In genomic region chr6:148466158-148466557, GRCh38 we compare ENCODE assay signal across 19 cellular contexts.
DNase-seq lines count a peak whose midpoint lies in the region; ATAC-seq, FAIRE-seq and TF ChIP-seq lines count a peak whose summit lies in the region.
"Had no signal": no experiment of that assay in that cellular context is flagged by ENCODE, and none has a peak within 500 bp of the region (broad histone marks: within the 10 kb centered on the region; RNA-seq: fewer than 3 reads in every experiment).

No MANE protein-coding gene starts in this region.

- TF ChIP-seq CTCF in HepG2 (CRISPR knock-in tag; IDR thresholded peaks at IDR 0.05) (no peak), right lobe of liver (IDR thresholded peaks at IDR 0.05) (no peak), esophagus muscularis mucosa (IDR thresholded peaks at IDR 0.05) (no peak), parathyroid adenoma (IDR thresholded peaks at IDR 0.05) (no peak), vagina (IDR thresholded peaks at IDR 0.05) (no peak)

- intact Hi-C loops in HepG2 (cut with micrococcal nuclease; ENCODE audit: unreplicated experiment) = no loop called here
- intact Hi-C loops in right lobe of liver (cut with DNase I) = loop anchor here in 1 of 2 donors (10.0 kb wide), 1 partner anchor 291 kb away; no protein-coding TSS in a partner anchor
- intact Hi-C loops in esophagus muscularis mucosa (cut with DNase I) = loop anchor here (10.0 kb wide), 1 partner anchor 961 kb away; the partner anchor contains the start of gene SAMD5
- intact Hi-C loops in vagina (cut with DNase I) = no loop called here
- intact Hi-C loops in activated T-helper 1 cell treated with anti-CD3 and anti-CD28 coated beads, Interleukin-12 subunit alpha, Interleukin-12 subunit beta, Interleukin-2, Interleukin-4 antibody, amounts not matched to agents 30 ng/mL and 10 ng/mL and 1 ng/mL, durations not matched to agents 14 hours and 24 hours and 36 hours (cut with micrococcal nuclease) = no loop called here

- peaks cover 7% of the 10 kb centered on the region for H3K4me1 Mint-ChIP-seq in activated T-helper 1 cell treated with anti-CD3 and anti-CD28 coated beads, Interleukin-12 subunit alpha, Interleukin-12 subunit beta, Interleukin-2, Interleukin-4 antibody, amounts not matched to agents 30 ng/mL and 10 ng/mL and 1 ng/mL, durations not matched to agents 14 hours and 24 hours and 36 hours (ENCODE audit: low read depth)
- H3K4me1 Mint-ChIP-seq: immature natural killer cell had no signal

- no peaks in the 10 kb centered on the region for H3K36me3 Mint-ChIP-seq in activated T-helper 1 cell treated with anti-CD3 and anti-CD28 coated beads, Interleukin-12 subunit alpha, Interleukin-12 subunit beta, Interleukin-2, Interleukin-4 antibody, amounts not matched to agents 30 ng/mL and 10 ng/mL and 1 ng/mL, durations not matched to agents 14 hours and 24 hours and 36 hours (ENCODE audit: low read depth)
- H3K36me3 Mint-ChIP-seq: immature natural killer cell had no signal

- 0 out of 2 replicates have a peak, but pooled peaks cover 4% of the 10 kb centered on the region for H4K20me1 ChIP-seq in HepG2 (ENCODE audit: insufficient read depth, low read length)

- TF ChIP-seq EP300 in HepG2 (IDR thresholded peaks at IDR 0.05; ENCODE audit: low read depth in 2 of 2, low read length in 2 of 2) (no peak), HepG2 (CRISPR knock-in tag; IDR thresholded peaks at IDR 0.05; ENCODE audit: borderline replicate concordance) (no peak), esophagus muscularis mucosa (IDR thresholded peaks at IDR 0.05) (no peak)

- no peak for DNase-seq in HepG2 (ENCODE audit: low spot score)
- DNase-seq in right lobe of liver = no peak
- peak; percentile 37 for DNase-seq in esophagus muscularis mucosa (ENCODE audit: extremely low spot score)
- peak in 1 of 2 donors; percentile 29 for DNase-seq in vagina (ENCODE audit: extremely low spot score in 2 of 2)
- no peak for DNase-seq in activated naive CD4-positive, alpha-beta T cell treated with anti-CD3 and anti-CD28 coated beads, Interleukin-2, amount 50 U/mL, for 16 hours
- DNase-seq in NCI-H146 treated with DMSO at 0.1 percent for 48 hours (lab: John Stamatoyannopoulos, UW; ENCODE audit: unreplicated experiment) = no peak
- no peak for DNase-seq in activated T-helper 1 cell treated with anti-CD3 and anti-CD28 coated beads, Interleukin-12 subunit alpha, Interleukin-12 subunit beta, Interleukin-2, Interleukin-4 antibody, amounts not matched to agents 30 ng/mL and 10 ng/mL and 1 ng/mL, durations not matched to agents 14 hours and 24 hours and 36 hours (ENCODE audit: low spot score)
- DNase-seq: activated CD8-positive, alpha-beta T cell treated with anti-CD3 and anti-CD28 coated beads, Interleukin-2, amount 10 ng/mL, durations not matched to agents 7 days and 5 days; foreskin melanocyte; immature natural killer cell; NCI-H1092 treated with DMSO at 0.1 percent for 48 hours; stimulated activated CD8-positive, alpha-beta memory T cell treated with anti-CD3 and anti-CD28 coated beads, Interleukin-4, amount 100 ng/mL, for 48 hours had no signal

- no peak for TF ChIP-seq POLR2A in HepG2 (IDR thresholded peaks at IDR 0.05; ENCODE audit: insufficient read depth in 1 of 2, low read depth in 2 of 2, low read length in 2 of 2)
- no peak for TF ChIP-seq POLR2A in right lobe of liver (IDR thresholded peaks at IDR 0.05)
- no peak for TF ChIP-seq POLR2A in esophagus muscularis mucosa (IDR thresholded peaks at IDR 0.05; ENCODE audit: low read depth)
- TF ChIP-seq POLR2A in vagina (IDR thresholded peaks at IDR 0.05) = no peak

- no peak overlapping the region for H3K27ac Mint-ChIP-seq in activated T-helper 1 cell treated with anti-CD3 and anti-CD28 coated beads, Interleukin-12 subunit alpha, Interleukin-12 subunit beta, Interleukin-2, Interleukin-4 antibody, amounts not matched to agents 30 ng/mL and 10 ng/mL and 1 ng/mL, durations not matched to agents 14 hours and 24 hours and 36 hours
- H3K27ac Mint-ChIP-seq: activated CD8-positive, alpha-beta T cell treated with anti-CD3 and anti-CD28 coated beads, Interleukin-2, amount 10 ng/mL, durations not matched to agents 7 days and 5 days; activated T-helper 2 cell treated with anti-CD3 and anti-CD28 coated beads, Interferon-gamma antibody, Interleukin-2, Interleukin-4, amounts not matched to agents 10 μg/mL and 5 μg/mL and 100 μg/mL, durations not matched to agents 14 hours and 24 hours and 36 hours; GM23338; IgD-negative memory B cell; immature natural killer cell had no signal

- H3K4me1 ChIP-seq in HepG2 (ENCODE audit: insufficient read depth, low read length) (no peaks in the 10 kb centered on the region), right lobe of liver (peaks cover 0 to 9% (median 2%) of the 10 kb centered on the region in 4 donors), esophagus muscularis mucosa (peaks cover 29 to 53% (median 52%) of the 10 kb centered on the region in 4 donors), parathyroid adenoma (peaks cover 4% of the 10 kb centered on the region), vagina (peaks cover 23% of the 10 kb centered on the region)

- H3K27me3 Mint-ChIP-seq in activated T-helper 1 cell treated with anti-CD3 and anti-CD28 coated beads, Interleukin-12 subunit alpha, Interleukin-12 subunit beta, Interleukin-2, Interleukin-4 antibody, amounts not matched to agents 30 ng/mL and 10 ng/mL and 1 ng/mL, durations not matched to agents 14 hours and 24 hours and 36 hours (ENCODE audit: insufficient read depth) = peaks cover 28% of the 10 kb centered on the region

- peak; percentile 61 for ATAC-seq in HepG2
- no peak for ATAC-seq in right lobe of liver
- ATAC-seq: activated CD8-positive, alpha-beta T cell treated with anti-CD3 and anti-CD28 coated beads, Interleukin-2, amount 10 ng/mL, durations not matched to agents 7 days and 5 days; GM23338 had no signal

- H3K9ac ChIP-seq in HepG2 (ENCODE audit: insufficient read depth, low read depth, low read length) (no peak overlapping the region), parathyroid adenoma (no peak overlapping the region)

- no peaks in the 10 kb centered on the region for H3K9me3 ChIP-seq in HepG2 (ENCODE audit: low read length)
- no peaks in the 10 kb centered on the region for H3K9me3 ChIP-seq in right lobe of liver
- no peaks in the 10 kb centered on the region for H3K9me3 ChIP-seq in esophagus muscularis mucosa
- no peaks in the 10 kb centered on the region for H3K9me3 ChIP-seq in parathyroid adenoma (ENCODE audit: control insufficient read depth, low read length)
- no peaks in the 10 kb centered on the region for H3K9me3 ChIP-seq in vagina

- POLR2A ChIA-PET in HepG2 (lab: Yijun Ruan, JAX) = no interaction called here

- BruUV-seq in HepG2 (replicated peaks; lab: Mats Ljungman, UMichigan) = no TSS peak

- H3K36me3 ChIP-seq in HepG2 (replicated peaks in 1 of 2; ENCODE audit: control insufficient read depth in 1 of 2, insufficient read depth in 2 of 2, low read length in 2 of 2) (peaks cover 1 to 10% of the 10 kb centered on the region in 2 experiments; a peak in 3 of 5 replicates), right lobe of liver (no peaks in the 10 kb centered on the region), esophagus muscularis mucosa (peaks cover 0 to 6% (median 0%) of the 10 kb centered on the region in 4 donors), parathyroid adenoma (ENCODE audit: control insufficient read depth, insufficient read depth, low read length) (no peaks in the 10 kb centered on the region), vagina (no peaks in the 10 kb centered on the region)

- H3K9me3 Mint-ChIP-seq in activated T-helper 1 cell treated with anti-CD3 and anti-CD28 coated beads, Interleukin-12 subunit alpha, Interleukin-12 subunit beta, Interleukin-2, Interleukin-4 antibody, amounts not matched to agents 30 ng/mL and 10 ng/mL and 1 ng/mL, durations not matched to agents 14 hours and 24 hours and 36 hours = no peaks in the 10 kb centered on the region
- H3K9me3 Mint-ChIP-seq: activated T-helper 2 cell treated with anti-CD3 and anti-CD28 coated beads, Interferon-gamma antibody, Interleukin-2, Interleukin-4, amounts not matched to agents 10 μg/mL and 5 μg/mL and 100 μg/mL, durations not matched to agents 14 hours and 24 hours and 36 hours; GM23338; IgD-negative memory B cell; immature natural killer cell had no signal

- no peak for TF ChIP-seq RAD21 in HepG2 (CRISPR knock-in tag; IDR thresholded peaks at IDR 0.05)

- H2AFZ ChIP-seq in HepG2 (ENCODE audit: low read length) (no peak overlapping the region), parathyroid adenoma (peak overlapping the region; percentile 53)
- H2AFZ ChIP-seq: GM23338 had no signal

- H3K79me2 ChIP-seq in HepG2 (ENCODE audit: insufficient read depth, low read length) = no peaks in the 10 kb centered on the region
- no peaks in the 10 kb centered on the region for H3K79me2 ChIP-seq in parathyroid adenoma

- 93% methylated on average over 4 of the region's 4 CpGs for WGBS in HepG2 (ENCODE audit: low lambda C conversion rate)
- 61% methylated on average over 4 of the region's 4 CpGs for WGBS in right lobe of liver (ENCODE audit: insufficient coverage, low coverage, low lambda C conversion rate, missing lambda C conversion rate)
- WGBS in esophagus muscularis mucosa = 78% methylated on average over 3 of the region's 4 CpGs

- H3K4me2 ChIP-seq in HepG2 (ENCODE audit: low read depth, low read length) = no peak overlapping the region
- H3K4me2 ChIP-seq in parathyroid adenoma (ENCODE audit: low read length) = no peak overlapping the region
- H3K4me2 ChIP-seq: GM23338 had no signal

- in situ Hi-C loops in HepG2 (cut with HindIII; ENCODE audit: extremely low pct_ligation_motif_present, low pct_unique_long_range_greater_than_20kb) = no loop called here

- H3K27me3 ChIP-seq in HepG2 (ENCODE audit: control insufficient read depth in 1 of 2, insufficient read depth in 2 of 2, low read length in 2 of 2) (no peaks in the 10 kb centered on the region), right lobe of liver (no peaks in the 10 kb centered on the region), esophagus muscularis mucosa (no peaks in the 10 kb centered on the region), parathyroid adenoma (ENCODE audit: control insufficient read depth, insufficient read depth, low read length) (no peaks in the 10 kb centered on the region), vagina (no peaks in the 10 kb centered on the region)

- H3K4me3 ChIP-seq in HepG2 (replicated peaks in 1 of 3; ENCODE audit: insufficient read depth in 1 of 3, low read depth in 2 of 3, low read length in 3 of 3) (no peak overlapping the region), right lobe of liver (no peak overlapping the region), esophagus muscularis mucosa (no peak overlapping the region), parathyroid adenoma (ENCODE audit: low read depth, low read length) (no peak overlapping the region), vagina (no peak overlapping the region)
- H3K4me3 ChIP-seq: GM23338, SK-N-MC had no signal

- FAIRE-seq in HepG2 (lab: Jason Lieb, UNC) = no peak
- FAIRE-seq: D721Med, GM18507 had no signal

- no peak overlapping the region for H3K27ac ChIP-seq in HepG2 (ENCODE audit: extremely low read length, insufficient read depth, low read length)
- no peak overlapping the region for H3K27ac ChIP-seq in right lobe of liver
- peak overlapping the region; percentile 30 to 47 (median 37) for H3K27ac ChIP-seq in esophagus muscularis mucosa (replicated peaks in 1 of 4)
- no peak overlapping the region for H3K27ac ChIP-seq in parathyroid adenoma
- peak overlapping the region; percentile 65 for H3K27ac ChIP-seq in vagina
- H3K27ac ChIP-seq: SK-N-MC had no signal

- no peak overlapping the region for H3K4me3 Mint-ChIP-seq in activated T-helper 1 cell treated with anti-CD3 and anti-CD28 coated beads, Interleukin-12 subunit alpha, Interleukin-12 subunit beta, Interleukin-2, Interleukin-4 antibody, amounts not matched to agents 30 ng/mL and 10 ng/mL and 1 ng/mL, durations not matched to agents 14 hours and 24 hours and 36 hours
- H3K4me3 Mint-ChIP-seq: activated CD8-positive, alpha-beta T cell treated with anti-CD3 and anti-CD28 coated beads, Interleukin-2, amount 10 ng/mL, durations not matched to agents 7 days and 5 days; GM23338; IgD-negative memory B cell; immature natural killer cell had no signal

- CTCF ChIA-PET in HepG2 (lab: Yijun Ruan, JAX; ENCODE audit: low intra/inter-chr PET ratio, low total read pairs) = interaction anchor here (4.3 kb wide), 1 partner anchor 289 kb away, joined by 60 read pairs; no protein-coding TSS in a partner anchor

Comparison
In these comparisons a context has a peak if more than half of its experiments do, and no peak if none do; other contexts are left out.
1. H3K27ac ChIP-seq: peak in esophagus muscularis mucosa (4 of 4) and vagina (single experiment); none in HepG2 (single experiment), right lobe of liver (0 of 3) and parathyroid adenoma (single experiment).